8 cellular contexts compared by ENCODE assay signal in genomic region chr3:149180057-149180573, GRCh38. TPM values are rescaled to one million over a fixed set of nuclear protein-coding genes. Genes with fewer than 3 reads are reported as not detected.
DNase-seq lines count a peak whose midpoint lies in the region; ATAC-seq and TF ChIP-seq lines count a peak whose summit lies in the region.

No MANE protein-coding gene starts in this region.

- H3K27me3 ChIP-seq in SJSA1 (replicated peaks) = no peaks in the 10 kb centered on the region
- H3K27me3 ChIP-seq in foreskin keratinocyte = no peaks in the 10 kb centered on the region

- ATAC-seq in foreskin keratinocyte (peak; percentile 90), sciatic nerve (peak; percentile 99), HG03432 (IDR thresholded peaks at IDR 0.05; ENCODE audit: unreplicated experiment) (no peak)

- no peaks in the 10 kb centered on the region for H3K36me3 ChIP-seq in SJSA1

- intact Hi-C loops in sciatic nerve (cut with DNase I) = no loop called here

- no peak overlapping the region for H3K4me3 ChIP-seq in SJSA1

- no peak for TF ChIP-seq CTCF in foreskin keratinocyte (conservative IDR thresholded peaks at IDR 0.05)
- TF ChIP-seq CTCF in GM13976 (IDR thresholded peaks at IDR 0.05; ENCODE audit: borderline replicate concordance, control extremely low read depth, extremely low read depth, insufficient read depth, missing control alignments) = no peak

- H3K4me1 ChIP-seq in SJSA1 (replicated peaks) (peaks cover 33% of the 10 kb centered on the region), foreskin keratinocyte (no peaks in the 10 kb centered on the region)

- peak overlapping the region; percentile 87 for H3K27ac ChIP-seq in SJSA1
- H3K27ac ChIP-seq in foreskin keratinocyte = no peak overlapping the region

- H3K9me3 ChIP-seq in SJSA1 (replicated peaks) = no peaks in the 10 kb centered on the region

- in situ Hi-C loops in GM13976 (cut with MboI; ENCODE audit: low sequenced_read_pairs, unreplicated experiment) = no loop called here

- DNase-seq in GM04504 (ENCODE audit: low read depth) (peak; percentile 99), SJSA1 (ENCODE audit: low read depth in 1 of 2, low spot score in 2 of 2) (peak; percentile 90), foreskin keratinocyte (peak; percentile 81 to 88), sciatic nerve (ENCODE audit: low spot score) (peak; percentile 90), GM13976 (ENCODE audit: low spot score) (no peak)
- no peak for DNase-seq in activated effector memory CD4-positive, alpha-beta T cell treated with anti-CD3 and anti-CD28 coated beads, Interleukin-2, amount 50 U/mL, for 16 hours
- DNase-seq in stimulated activated CD4-positive, alpha-beta T cell treated with anti-CD3 and anti-CD28 coated beads, Interleukin-4, amount 100 ng/mL, for 4 hours = no peak

RNA-seq across cellular contexts. Expression of gene CP, which starts 41.5 kb away (rescaled TPM):
- total RNA-seq in SJSA1 (2014; rRNA removed; shearing (Covaris generic)) = 1.7 TPM in 1 of 2 replicates, not detected in the other
- total RNA-seq in foreskin keratinocyte (not detected in 2 replicates), sciatic nerve (26.1 TPM)
- polyA plus RNA-seq in foreskin keratinocyte = not detected in 2 replicates

RNA-seq across cellular contexts. Expression of gene HPS3, which starts 50.7 kb away (rescaled TPM):
- 27.9 and 34.2 TPM in 2 replicates for total RNA-seq in SJSA1 (2014; rRNA removed; shearing (Covaris generic))
- total RNA-seq in foreskin keratinocyte (11.3 and 12.5 TPM in 2 replicates), sciatic nerve (27.4 TPM)
- polyA plus RNA-seq in foreskin keratinocyte = 7.6 and 9.5 TPM in 2 replicates

Comparison
In these comparisons a context has a peak if more than half of its experiments do, and no peak if none do; other contexts are left out.
1. DNase-seq: peak in GM04504 (single experiment), SJSA1 (2 of 2), foreskin keratinocyte (2 of 2) and sciatic nerve (single experiment); none in activated effector memory CD4-positive, alpha-beta T cell treated with anti-CD3 and anti-CD28 coated beads, Interleukin-2, amount 50 U/mL, for 16 hours (single experiment), GM13976 (single experiment) and stimulated activated CD4-positive, alpha-beta T cell treated with anti-CD3 and anti-CD28 coated beads, Interleukin-4, amount 100 ng/mL, for 4 hours (0 of 2).
2. RNA of gene CP, which starts 41.5 kb away (total RNA-seq): 26.1 TPM in sciatic nerve (single experiment); 1.7 TPM in SJSA1 and not detected in foreskin keratinocyte; every median in the first group is over 10 times any median in the second.